17 cellular contexts compared by ENCODE assay signal in genomic region chr21:36744560-36745231, GRCh38. TPM values are rescaled to one million over a fixed set of nuclear protein-coding genes. Genes with fewer than 3 reads are reported as not detected.
A peak's percentile ranks its signal among the peaks of the same experiment; 100 is the strongest.
DNase-seq lines count a peak whose midpoint lies in the region; ATAC-seq, FAIRE-seq and TF ChIP-seq lines count a peak whose summit lies in the region.
"Had no signal": no experiment of that assay in that cellular context is flagged by ENCODE, and none has a peak within 500 bp of the region (broad histone marks: within the 10 kb centered on the region; RNA-seq: fewer than 3 reads in every experiment).

No MANE protein-coding gene starts in this region.

- H3K36me3 ChIP-seq in H1 (ENCODE audit: control insufficient read depth in 2 of 4, insufficient read depth in 4 of 4, low read length in 3 of 4) = no peaks in the 10 kb centered on the region

- no peak overlapping the region for H2AFZ ChIP-seq in H1 (ENCODE audit: low read length)

- 0 out of 2 replicates have a peak overlapping the region, but pooled peaks have one; percentile 18 for H2BK15ac ChIP-seq in H1 (ENCODE audit: low read length)

- no peak overlapping the region for H3K56ac ChIP-seq in H1 (replicated peaks; ENCODE audit: insufficient read length, low read depth, low read length)

- H3K79me1 ChIP-seq in H1 (ENCODE audit: low read depth, low read length) = no peaks in the 10 kb centered on the region

- H3K9ac ChIP-seq in H1 (replicated peaks in 1 of 4; ENCODE audit: extremely low read depth in 1 of 4, low read depth in 3 of 4, low read length in 3 of 4) = no peak overlapping the region

- TF ChIP-seq RAD21 in H1 (IDR thresholded peaks at IDR 0.05 in 1 of 2, conservative IDR thresholded peaks at IDR 0.05 in 1 of 2; ENCODE audit: low read depth in 2 of 2, low read length in 2 of 2) = no peak

- no peak overlapping the region for H3K14ac ChIP-seq in H1 (ENCODE audit: insufficient read length)

- WGBS in H1 (ENCODE audit: extremely low coverage in 1 of 2, insufficient coverage in 1 of 2, insufficient read length in 1 of 2, insufficient replicate concordance in 2 of 2, low coverage in 1 of 2, low lambda C conversion rate in 2 of 2, missing lambda C conversion rate in 1 of 2), 2 experiments = 88% methylated on average over 28 of the region's 30 CpGs; no CpG with 5 or more reads in 1 of the 2 experiments

- no peak for TF ChIP-seq POLR2A in H1 (IDR thresholded peaks at IDR 0.05; ENCODE audit: control extremely low read depth in 1 of 2, low read depth in 2 of 2, low read length in 2 of 2)

- H3K27ac ChIP-seq in H1 (ENCODE audit: low read depth, low read length) = no peak overlapping the region

- no peak overlapping the region for H2AK5ac ChIP-seq in H1 (ENCODE audit: low read depth, low read length)

- H3K79me2 ChIP-seq in H1 (ENCODE audit: control insufficient read depth in 1 of 2, insufficient read depth in 2 of 2, low read length in 2 of 2) = no peaks in the 10 kb centered on the region

- CTCF ChIA-PET in H1 (lab: Charles Lee; ENCODE audit: partially characterized antibody) = interaction anchor here (0.9 to 2.3 kb wide), 9 partner anchors 9 to 211 kb away, joined by 3 to 9 read pairs (median 4); no protein-coding TSS in a partner anchor

- no peak for TF ChIP-seq EP300 in H1 (IDR thresholded peaks at IDR 0.05; ENCODE audit: borderline replicate concordance in 1 of 2, low read depth in 2 of 2, low read length in 2 of 2)

- in situ Hi-C loops in G401 (cut with HindIII; ENCODE audit: low sequenced_read_pairs) = no loop called here
- in situ Hi-C loops in ACHN (cut with HindIII; ENCODE audit: low pct_ligation_motif_present, low pct_unique_long_range_greater_than_20kb, low sequenced_read_pairs) = no loop called here

- no peak overlapping the region for H3K4ac ChIP-seq in H1 (replicated peaks; ENCODE audit: insufficient read length, low read depth, low read length)

- no peak overlapping the region for H3K4me3 ChIP-seq in H1 (ENCODE audit: extremely low read depth in 1 of 4, insufficient read depth in 2 of 4, low read depth in 3 of 4, low read length in 4 of 4)

- H3K4me2 ChIP-seq in H1 (ENCODE audit: insufficient read depth in 1 of 2, low read depth in 2 of 2, low read length in 2 of 2) = no peak overlapping the region

- no peak overlapping the region for H4K91ac ChIP-seq in H1 (replicated peaks; ENCODE audit: insufficient read length, low read length)

- H3K18ac ChIP-seq in H1 (ENCODE audit: extremely low read depth, low read length) = peak overlapping the region; percentile 48; the same call in 1 of the 2 replicates

- H2BK5ac ChIP-seq in H1 (ENCODE audit: low read depth, low read length) = 0 out of 2 replicates have a peak overlapping the region, but pooled peaks have one; percentile 66

- no peaks in the 10 kb centered on the region for H4K20me1 ChIP-seq in H1 (replicated peaks in 1 of 2; ENCODE audit: control insufficient read depth in 1 of 2, insufficient read depth in 2 of 2, low read length in 2 of 2)

- peaks cover 0 to 15% (median 7%) of the 10 kb centered on the region in 4 experiments; a peak in 5 of 7 replicates for H3K27me3 ChIP-seq in H1 (replicated peaks in 1 of 4; ENCODE audit: control insufficient read depth in 3 of 4, extremely low read depth in 1 of 4, insufficient read depth in 3 of 4, low read length in 3 of 4)

- peak overlapping the region; percentile 48; the same call in 1 of the 2 replicates for H2BK20ac ChIP-seq in H1 (ENCODE audit: low read length)

- H3K23me2 ChIP-seq in H1 (ENCODE audit: low read depth, low read length) = peaks cover 5% of the 10 kb centered on the region

- FAIRE-seq in H1 (lab: Jason Lieb, UNC) = no peak
- FAIRE-seq: GM19239 had no signal

- H4K5ac ChIP-seq in H1 (ENCODE audit: insufficient read length, low read depth, low read length) = no peak overlapping the region

- POLR2A ChIA-PET in H1 (lab: Charles Lee; ENCODE audit: partially characterized antibody) = no interaction called here

- TF ChIP-seq CTCF in H1 (IDR thresholded peaks at IDR 0.05; ENCODE audit: control extremely low read depth in 1 of 3, insufficient read depth in 1 of 3, low read depth in 1 of 3, low read length in 3 of 3) = no peak

- no peaks in the 10 kb centered on the region for H3K9me3 ChIP-seq in H1 (ENCODE audit: insufficient read depth in 2 of 2, low read depth in 1 of 2, low read length in 1 of 2)

- no peak overlapping the region for H3K23ac ChIP-seq in H1 (ENCODE audit: insufficient read length)

- no peak overlapping the region for H2BK120ac ChIP-seq in H1 (replicated peaks; ENCODE audit: low read depth, low read length)

- 0 out of 2 replicates have a peak overlapping the region, but pooled peaks have one; percentile 90 for H2BK12ac ChIP-seq in H1 (ENCODE audit: low read depth, low read length)

- ATAC-seq in GM18909 (IDR thresholded peaks at IDR 0.05; ENCODE audit: poor library complexity, unreplicated experiment) (no peak), GM19452 (IDR thresholded peaks at IDR 0.05; ENCODE audit: unreplicated experiment) (no peak)
- ATAC-seq: activated CD4-positive, alpha-beta T cell treated with anti-CD3 and anti-CD28 coated beads for 36 hours; Panc1 had no signal

- H4K8ac ChIP-seq in H1 (ENCODE audit: extremely low read depth, insufficient read depth, low read length) = no peak overlapping the region; the same call in 1 of the 2 replicates

- intact Hi-C loops in posterior cingulate gyrus (cut with DNase I) = loop anchor here (5.0 kb wide), 1 partner anchor 183 kb away; no protein-coding TSS in a partner anchor

- H3K4me1 ChIP-seq in H1 (replicated peaks in 1 of 4; ENCODE audit: control insufficient read depth in 3 of 4, insufficient read depth in 4 of 4, low read length in 3 of 4) = peaks cover 5 to 9% (median 7%) of the 10 kb centered on the region in 4 experiments

- DNase-seq in G401 (ENCODE audit: low spot score) (peak; percentile 56), NCI-H2196 (lab: John Stamatoyannopoulos, UW; ENCODE audit: unreplicated experiment) (peak; percentile 12), H1 (ENCODE audit: low read depth in 1 of 2, low spot score in 2 of 2) (no peak), posterior cingulate gyrus (peak in 6 of 10 donors; percentile 22 to 86 (median 30)), NCI-H1436 treated with DMSO at 0.1 percent for 48 hours (lab: John Stamatoyannopoulos, UW) (no peak), ACHN (no peak)
- DNase-seq: activated CD4-positive, alpha-beta T cell treated with anti-CD3 and anti-CD28 coated beads for 36 hours; activated T-cell treated with anti-CD3 and anti-CD28 coated beads, Interleukin-2, amount 50 U/mL, for 24 hours; AML-193; NCI-H226; stimulated activated CD4-positive, alpha-beta T cell treated with anti-CD3 and anti-CD28 coated beads, Interleukin-4, amount 100 ng/mL, for 4 hours; stimulated activated naive CD4-positive, alpha-beta T cell treated with Interleukin-2 at 50 U/mL for 16 hours; T-helper 2 cell had no signal

TF ChIP-seq in H1, 55 proteins besides CTCF, POLR2A, EP300 and RAD21:
- no peak for TF ChIP-seq EZH2 (IDR thresholded peaks at IDR 0.05; ENCODE audit: low read depth, low read length, severe bottlenecking)
- no peak for TF ChIP-seq SAP30 (IDR thresholded peaks at IDR 0.05; ENCODE audit: insufficient read depth, insufficient replicate concordance, low read length)

RNA-seq across cellular contexts. Expression of gene SIM2, which starts 45.8 kb away (rescaled TPM):
- total RNA-seq in G401 (2014; rRNA removed; shearing (Covaris generic)) = 2.0 and 4.7 TPM in 2 replicates
- 0.26 and 0.34 TPM in 2 replicates for total RNA-seq in H1 (2021; fragmentation: NEBNext Ultra II Directional; extraction: Animal tissue kit (Norgen Biotek cat#: 25700))
- polyA plus RNA-seq in H1 (2011; rRNA removed) = 0.05 and 0.16 TPM in 2 replicates
- polyA plus RNA-seq in H1 (2011; cell fraction: cytosol; rRNA removed) = 0.08 TPM
- polyA plus RNA-seq in H1 (2011; cell fraction: nucleus; rRNA removed) = 0.24 TPM
- 0.08 to 0.37 TPM (median 0.19 TPM) in 4 replicates for polyA plus RNA-seq in H1 (2012, experiment 1 of 2)
- polyA plus RNA-seq in H1 (2012, experiment 2 of 2) = 0.05 TPM
- 0.14 TPM for polyA plus RNA-seq in H1 (2013, experiment 1 of 2)
- polyA plus RNA-seq in H1 (2013, experiment 2 of 2) = 0.11 TPM
- 0.05 and 0.13 TPM in 2 replicates for polyA minus RNA-seq in H1 (2011; rRNA and poly(A)+ RNA removed)
- not detected for polyA minus RNA-seq in H1 (2011; cell fraction: cytosol; rRNA and poly(A)+ RNA removed)
- polyA minus RNA-seq in H1 (2011; cell fraction: nucleus; rRNA and poly(A)+ RNA removed) = 0.70 TPM

Comparison
In these comparisons a context has a peak if more than half of its experiments do, and no peak if none do; other contexts are left out.
1. DNase-seq: peak in G401 (single experiment), NCI-H2196 (single experiment) and posterior cingulate gyrus (6 of 10); none in H1 (0 of 2), NCI-H1436 treated with DMSO at 0.1 percent for 48 hours (single experiment) and ACHN (single experiment).